17 cellular contexts compared by ENCODE assay signal in genomic region chr7:121406-121805, GRCh38.
A peak's percentile ranks its signal among the peaks of the same experiment; 100 is the strongest.
DNase-seq lines count a peak whose midpoint lies in the region; ATAC-seq, FAIRE-seq and TF ChIP-seq lines count a peak whose summit lies in the region.
"Had no signal": no experiment of that assay in that cellular context is flagged by ENCODE, and none has a peak within 500 bp of the region (broad histone marks: within the 10 kb centered on the region; RNA-seq: fewer than 3 reads in every experiment).

No MANE protein-coding gene starts in this region.

- H3K9me3 Mint-ChIP-seq in WTC11, result no peaks in the 10 kb centered on the region
- H3K9me3 Mint-ChIP-seq: CD4-positive, CD25-positive, alpha-beta regulatory T cell had no signal

- H3K27ac ChIP-seq in neuronal stem cell (replicated peaks; ENCODE audit: low read length) (no peak overlapping the region), MM.1S (ENCODE audit: low read length) (no peak overlapping the region), small intestine (ENCODE audit: low read depth in 1 of 2, low read length in 1 of 2) (no peak overlapping the region)
- H3K27ac ChIP-seq: Peyer's patch had no signal

- no peaks in the 10 kb centered on the region for H3K27me3 ChIP-seq in H7 (ENCODE audit: control insufficient read depth, insufficient read depth, low read length)
- peaks cover 0 to 20% (median 0%) of the 10 kb centered on the region in 3 experiments for H3K27me3 ChIP-seq in neuronal stem cell (ENCODE audit: control insufficient read depth in 3 of 3, insufficient read depth in 3 of 3, low read depth in 1 of 3, low read length in 3 of 3)
- peaks cover 4% of the 10 kb centered on the region; the same call in 1 of the 2 replicates for H3K27me3 ChIP-seq in MM.1S (replicated peaks; ENCODE audit: insufficient read depth, low read length)
- H3K27me3 ChIP-seq in small intestine (ENCODE audit: control insufficient read depth in 2 of 2, insufficient read depth in 2 of 2, low read length in 2 of 2), result no peaks in the 10 kb centered on the region
- H3K27me3 ChIP-seq: Peyer's patch had no signal

- peak overlapping the region; percentile 46 for H2BK15ac ChIP-seq in neuronal stem cell (ENCODE audit: low read length)

- H2BK5ac ChIP-seq in neuronal stem cell (ENCODE audit: low read length), result no peak overlapping the region

- no peaks in the 10 kb centered on the region for H3K36me3 Mint-ChIP-seq in WTC11
- H3K36me3 Mint-ChIP-seq: CD4-positive, CD25-positive, alpha-beta regulatory T cell had no signal

- no peaks in the 10 kb centered on the region for H3F3A ChIP-seq in MM.1S (ENCODE audit: insufficient read depth, low read length)

- peak overlapping the region; percentile 47 for H3K14ac ChIP-seq in neuronal stem cell (ENCODE audit: low read length)

- POLR2A ChIA-PET in WTC11 (lab: Charles Lee), result no interaction called here

- peak overlapping the region; percentile 35 for H3K23ac ChIP-seq in neuronal stem cell (ENCODE audit: low read depth, low read length, poor library complexity)

- no peaks in the 10 kb centered on the region for H3K79me1 ChIP-seq in neuronal stem cell (ENCODE audit: low read depth, low read length)

- H2AK5ac ChIP-seq in neuronal stem cell (ENCODE audit: low read depth, low read length), result no peak overlapping the region

- H3K4me3 Mint-ChIP-seq in WTC11, result peak overlapping the region; percentile 37
- H3K4me3 Mint-ChIP-seq: CD4-positive, CD25-positive, alpha-beta regulatory T cell had no signal

- H3K27me3 Mint-ChIP-seq in WTC11 (ENCODE audit: low read depth), result peaks cover 11% of the 10 kb centered on the region

- H3K27ac Mint-ChIP-seq in WTC11, result no peak overlapping the region
- H3K27ac Mint-ChIP-seq: CD4-positive, CD25-positive, alpha-beta regulatory T cell had no signal

- H3K4ac ChIP-seq in neuronal stem cell (ENCODE audit: low read length), result no peak overlapping the region

- no peaks in the 10 kb centered on the region for H3K9me2 ChIP-seq in MM.1S (replicated peaks; ENCODE audit: insufficient read depth, low read length)

- peaks cover 59% of the 10 kb centered on the region for H3K4me1 Mint-ChIP-seq in WTC11

- TF ChIP-seq CTCF in WTC11 (IDR thresholded peaks at IDR 0.05), result no peak
- TF ChIP-seq CTCF in MM.1S (IDR thresholded peaks at IDR 0.05; ENCODE audit: low read length), result no peak

- peak overlapping the region; percentile 21 for H2AFZ ChIP-seq in neuronal stem cell (ENCODE audit: low read length)
- H2AFZ ChIP-seq in MM.1S (ENCODE audit: low read length), result no peak overlapping the region

- no peak overlapping the region for H2BK12ac ChIP-seq in neuronal stem cell (ENCODE audit: low read length)

- WGBS in neuronal stem cell (ENCODE audit: extremely low coverage in 2 of 2, insufficient read length in 2 of 2, insufficient replicate concordance in 1 of 2), 2 donors, result no CpG with 5 or more reads among the region's 6 CpGs
- 23 to 45% (median 30%) methylated on average over 6 of the region's 6 CpGs for WGBS in small intestine, 3 donors

- H4K20me1 ChIP-seq in MM.1S (ENCODE audit: insufficient read depth, low read length), result no peaks in the 10 kb centered on the region

- no peak overlapping the region for H4K8ac ChIP-seq in neuronal stem cell (ENCODE audit: low read depth, low read length)

- H3K4me2 ChIP-seq in neuronal stem cell (ENCODE audit: insufficient read depth, low read length, poor library complexity, severe bottlenecking), result no peak overlapping the region
- H3K4me2 ChIP-seq in MM.1S (ENCODE audit: low read depth, low read length), result no peak overlapping the region

- CTCF ChIA-PET in WTC11 (lab: Charles Lee), result interaction anchor here (0.7 to 2.6 kb wide), 4 partner anchors 25 to 695 kb away, joined by 3 to 14 read pairs (median 5); no protein-coding TSS in a partner anchor

- H4K91ac ChIP-seq in neuronal stem cell (ENCODE audit: low read depth, low read length, poor library complexity), result no peak overlapping the region

- H3K9ac ChIP-seq in neuronal stem cell (ENCODE audit: low read depth, low read length, poor library complexity), result no peak overlapping the region
- H3K9ac ChIP-seq in MM.1S (ENCODE audit: low read length), result no peak overlapping the region

- H3K4me1 ChIP-seq in neuronal stem cell (ENCODE audit: control insufficient read depth in 2 of 2, insufficient read depth in 1 of 2, low read depth in 1 of 2, low read length in 2 of 2), result peaks cover 9 to 12% of the 10 kb centered on the region in 2 donors
- H3K4me1 ChIP-seq in MM.1S (ENCODE audit: low read length), result no peaks in the 10 kb centered on the region
- no peaks in the 10 kb centered on the region for H3K4me1 ChIP-seq in small intestine (ENCODE audit: control insufficient read depth in 2 of 2, insufficient read depth in 1 of 2, low read depth in 1 of 2, low read length in 1 of 2)
- H3K4me1 ChIP-seq: Peyer's patch had no signal

- DNase-seq in H7 (peak; percentile 74), WTC11 (ENCODE audit: low spot score) (no peak), iPS DF 19.7 (ENCODE audit: low read depth, low spot score) (peak; percentile 79), neuronal stem cell (ENCODE audit: low spot score) (no peak), MM.1S (no peak), small intestine (no peak), NCI-H1092 (lab: John Stamatoyannopoulos, UW) (no peak)
- DNase-seq in activated CD4-positive, alpha-beta T cell treated with anti-CD3 and anti-CD28 coated beads for 48 hours, result no peak
- DNase-seq: CD4-positive, CD25-positive, alpha-beta regulatory T cell; DMS53; NCI-H1417 treated with DMSO at 0.1 percent for 48 hours; NCI-H2029 treated with DMSO at 0.1 percent for 48 hours; NCI-H524; SHP77 had no signal

- no peak overlapping the region for H2BK120ac ChIP-seq in neuronal stem cell (ENCODE audit: low read depth, low read length)

- H3K36me3 ChIP-seq in H7 (replicated peaks; ENCODE audit: control insufficient read depth, insufficient read depth, low read length) (no peaks in the 10 kb centered on the region), neuronal stem cell (replicated peaks in 1 of 2; ENCODE audit: control insufficient read depth in 2 of 2, insufficient read depth in 2 of 2, low read length in 2 of 2) (no peaks in the 10 kb centered on the region), MM.1S (replicated peaks; ENCODE audit: insufficient read depth, low read length) (no peaks in the 10 kb centered on the region), small intestine (ENCODE audit: control insufficient read depth in 2 of 2, insufficient read depth in 2 of 2, low read length in 2 of 2) (no peaks in the 10 kb centered on the region)
- H3K36me3 ChIP-seq: Peyer's patch had no signal

- peak overlapping the region; percentile 84 for H3K18ac ChIP-seq in neuronal stem cell (ENCODE audit: low read length)

- peak; percentile 21 for ATAC-seq in WTC11
- ATAC-seq: HCT116 had no signal

- H3K9me3 ChIP-seq in neuronal stem cell (replicated peaks in 1 of 2; ENCODE audit: control insufficient read depth in 2 of 2, insufficient read depth in 1 of 2, low read depth in 1 of 2, low read length in 2 of 2), result no peaks in the 10 kb centered on the region
- H3K9me3 ChIP-seq in MM.1S (replicated peaks; ENCODE audit: insufficient read depth, low read length), result no peaks in the 10 kb centered on the region
- no peaks in the 10 kb centered on the region for H3K9me3 ChIP-seq in small intestine (ENCODE audit: control insufficient read depth, low read depth)
- H3K9me3 ChIP-seq: Peyer's patch had no signal

- FAIRE-seq in small intestine (lab: Jason Lieb, UNC), result no peak
- FAIRE-seq: GM18507 had no signal

- H3K79me2 ChIP-seq in MM.1S (ENCODE audit: low read length), result no peaks in the 10 kb centered on the region

- H3K4me3 ChIP-seq in H7 (ENCODE audit: insufficient read depth, low read depth, low read length) (peak overlapping the region; percentile 31), neuronal stem cell (ENCODE audit: low read length in 2 of 2) (no peak overlapping the region), MM.1S (ENCODE audit: low read length) (no peak overlapping the region), small intestine (ENCODE audit: low read depth in 1 of 2, low read length in 2 of 2) (no peak overlapping the region)
- H3K4me3 ChIP-seq: Peyer's patch had no signal

TF ChIP-seq in WTC11, 78 proteins besides CTCF, POLR2A, EP300 and RAD21:
- no peak for TF ChIP-seq ATF1 (CRISPR knock-in tag; IDR thresholded peaks at IDR 0.05)
- TF ChIP-seq ZNF423 (CRISPR knock-in tag; IDR thresholded peaks at IDR 0.05), result no peak
- no peak for TF ChIP-seq GRHL2 (CRISPR knock-in tag; IDR thresholded peaks at IDR 0.05; ENCODE audit: insufficient replicate concordance, severe bottlenecking)
- TF ChIP-seq MAX (CRISPR knock-in tag; IDR thresholded peaks at IDR 0.05), result no peak
- TF ChIP-seq JUN (CRISPR knock-in tag; IDR thresholded peaks at IDR 0.05), result no peak
- peak; percentile 81 for TF ChIP-seq ZNF263 (CRISPR knock-in tag; IDR thresholded peaks at IDR 0.05; ENCODE audit: low read depth)
- TF ChIP-seq, protein P1, sequence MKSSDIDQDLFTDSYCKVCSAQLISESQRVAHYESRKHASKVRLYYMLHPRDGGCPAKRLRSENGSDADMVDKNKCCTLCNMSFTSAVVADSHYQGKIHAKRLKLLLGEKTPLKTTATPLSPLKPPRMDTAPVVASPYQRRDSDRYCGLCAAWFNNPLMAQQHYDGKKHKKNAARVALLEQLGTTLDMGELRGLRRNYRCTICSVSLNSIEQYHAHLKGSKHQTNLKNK (CRISPR knock-in tag; IDR thresholded peaks at IDR 0.05), result no peak
- peak; percentile 72; the same call in 1 of the 2 replicates for TF ChIP-seq NFE2L1 (CRISPR knock-in tag; IDR thresholded peaks at IDR 0.05)
- TF ChIP-seq EMX1 (CRISPR knock-in tag; IDR thresholded peaks at IDR 0.05), result no peak
- TF ChIP-seq MXD4 (CRISPR knock-in tag; IDR thresholded peaks at IDR 0.05; ENCODE audit: borderline replicate concordance), result no peak
- TF ChIP-seq FOXP1 (CRISPR knock-in tag; IDR thresholded peaks at IDR 0.05; ENCODE audit: borderline replicate concordance), result no peak
- TF ChIP-seq ATF3 (CRISPR knock-in tag; conservative IDR thresholded peaks at IDR 0.05), result no peak

Comparison
In these comparisons a context has a peak if more than half of its experiments do, and no peak if none do; other contexts are left out.
1. DNase-seq: peak in H7 (single experiment) and iPS DF 19.7 (single experiment); none in WTC11 (single experiment), neuronal stem cell (single experiment), MM.1S (single experiment), small intestine (single experiment), NCI-H1092 (single experiment) and activated CD4-positive, alpha-beta T cell treated with anti-CD3 and anti-CD28 coated beads for 48 hours (single experiment).